Comparison of ENCODE assay signal across 21 cellular contexts in genomic region chr15:90591524-90591923, GRCh38.
DNase-seq lines count a peak whose midpoint lies in the region; ATAC-seq and TF ChIP-seq lines count a peak whose summit lies in the region.
"Had no signal": no experiment of that assay in that cellular context is flagged by ENCODE, and none has a peak within 500 bp of the region (broad histone marks: within the 10 kb centered on the region; RNA-seq: fewer than 3 reads in every experiment).

No MANE protein-coding gene starts in this region.

- H3K18ac ChIP-seq in IMR-90 (ENCODE audit: low read depth, low read length), result peak overlapping the region; percentile 90

- no peak overlapping the region; the same call in 1 of the 2 replicates for H3K56ac ChIP-seq in IMR-90 (ENCODE audit: extremely low read depth, insufficient read depth, low read length)

- H3K9me2 ChIP-seq in SK-N-SH, result no peaks in the 10 kb centered on the region

- peak overlapping the region; percentile 33 to 99 (median 97) for H3K27ac Mint-ChIP-seq in CD4-positive, CD25-positive, alpha-beta regulatory T cell
- H3K27ac Mint-ChIP-seq in activated T-helper 2 cell treated with anti-CD3 and anti-CD28 coated beads, Interferon-gamma antibody, Interleukin-2, Interleukin-4, amounts not matched to agents 10 μg/mL and 5 μg/mL and 100 μg/mL, durations not matched to agents 14 hours and 24 hours and 36 hours, result peak overlapping the region; percentile 99
- H3K27ac Mint-ChIP-seq: memory B cell had no signal

- H4K8ac ChIP-seq in IMR-90 (ENCODE audit: low read depth in 2 of 2, low read length in 2 of 2), result peak overlapping the region; percentile 74 to 87; a peak in 3 of 4 replicates

- no peaks in the 10 kb centered on the region for H3F3A ChIP-seq in SK-N-SH (replicated peaks; ENCODE audit: insufficient read depth)

- CTCF ChIA-PET in IMR-90 (lab: Yijun Ruan, JAX) (no interaction called here), SK-N-SH (lab: Yijun Ruan, JAX) (interaction anchor here (1.3 to 1.4 kb wide), 2 partner anchors 109 to 294 kb away, joined by 3 read pairs; no protein-coding TSS in a partner anchor)

- no peak for TF ChIP-seq POLR2A in IMR-90 (IDR thresholded peaks at IDR 0.05; ENCODE audit: low read depth, low read length)

- no peaks in the 10 kb centered on the region for H3K27me3 ChIP-seq in CD4-positive, CD25-positive, alpha-beta regulatory T cell (ENCODE audit: control insufficient read depth, insufficient read depth, low read length)
- H3K27me3 ChIP-seq in IMR-90 (ENCODE audit: control insufficient read depth, insufficient read depth, low read length) (no peaks in the 10 kb centered on the region), skeletal muscle satellite cell (ENCODE audit: control insufficient read depth, insufficient read depth, low read length) (no peaks in the 10 kb centered on the region), SK-N-SH (ENCODE audit: insufficient read depth) (no peaks in the 10 kb centered on the region)
- H3K27me3 ChIP-seq: BE2C, esophagus muscularis mucosa, sigmoid colon had no signal

- peak overlapping the region; percentile 75 for H3K4ac ChIP-seq in IMR-90 (ENCODE audit: low read depth, low read length)

- peaks cover 48 to 74% of the 10 kb centered on the region in 2 experiments for H3K79me1 ChIP-seq in IMR-90 (ENCODE audit: low read depth in 1 of 2, low read length in 2 of 2)

- in situ Hi-C loops in IMR-90 (cut with MboI; ENCODE audit: low sequenced_read_pairs), result no loop called here

- peaks cover 58% of the 10 kb centered on the region for H3K4me1 ChIP-seq in CD4-positive, CD25-positive, alpha-beta regulatory T cell (ENCODE audit: control insufficient read depth, insufficient read depth, low read length, poor library complexity, severe bottlenecking)
- H3K4me1 ChIP-seq in IMR-90 (ENCODE audit: control insufficient read depth, insufficient read depth, low read length), result peaks cover 18% of the 10 kb centered on the region
- H3K4me1 ChIP-seq in skeletal muscle satellite cell (ENCODE audit: control insufficient read depth, insufficient read depth, low read length), result peaks cover 47% of the 10 kb centered on the region
- H3K4me1 ChIP-seq in SK-N-SH (ENCODE audit: control insufficient read depth in 1 of 2, insufficient read depth in 2 of 2, low read depth in 1 of 2, low read length in 1 of 2), result peaks cover 0 to 12% of the 10 kb centered on the region in 2 experiments; a peak in 1 of 4 replicates
- H3K4me1 ChIP-seq: BE2C, parathyroid adenoma had no signal

- H3K9me1 ChIP-seq in IMR-90 (ENCODE audit: insufficient read depth, low read length), result peaks cover 22% of the 10 kb centered on the region

- peaks cover 44 to 86% (median 62%) of the 10 kb centered on the region in 4 donors for H3K4me1 Mint-ChIP-seq in CD4-positive, CD25-positive, alpha-beta regulatory T cell
- H3K4me1 Mint-ChIP-seq in activated T-helper 2 cell treated with anti-CD3 and anti-CD28 coated beads, Interferon-gamma antibody, Interleukin-2, Interleukin-4, amounts not matched to agents 10 μg/mL and 5 μg/mL and 100 μg/mL, durations not matched to agents 14 hours and 24 hours and 36 hours (ENCODE audit: low read depth), result peaks cover 58% of the 10 kb centered on the region

- no CpG with 5 or more reads among the region's 1 CpG for WGBS in IMR-90 (ENCODE audit: extremely low coverage in 2 of 2, insufficient read length in 1 of 2), 2 experiments
- 89% methylated on average over 1 of the region's 1 CpG for WGBS in SK-N-SH (ENCODE audit: low lambda C conversion rate)

- BruUV-seq in IMR-90 (replicated peaks; lab: Mats Ljungman, UMichigan), result no TSS peak

- no peak overlapping the region for H3K27ac ChIP-seq in CD4-positive, CD25-positive, alpha-beta regulatory T cell (ENCODE audit: insufficient read depth, low read length, poor library complexity, severe bottlenecking)
- peak overlapping the region; percentile 93; the same call in 1 of the 2 replicates for H3K27ac ChIP-seq in IMR-90 (ENCODE audit: insufficient read depth, low read length)
- no peak overlapping the region for H3K27ac ChIP-seq in SK-N-SH (ENCODE audit: low read depth in 2 of 2, low read length in 1 of 2)
- H3K27ac ChIP-seq: esophagus muscularis mucosa, parathyroid adenoma, sigmoid colon had no signal

- peak overlapping the region in 1 of 4 donors; percentile 84 for H3K4me3 Mint-ChIP-seq in CD4-positive, CD25-positive, alpha-beta regulatory T cell
- H3K4me3 Mint-ChIP-seq in activated T-helper 2 cell treated with anti-CD3 and anti-CD28 coated beads, Interferon-gamma antibody, Interleukin-2, Interleukin-4, amounts not matched to agents 10 μg/mL and 5 μg/mL and 100 μg/mL, durations not matched to agents 14 hours and 24 hours and 36 hours (ENCODE audit: low read depth), result no peak overlapping the region
- H3K4me3 Mint-ChIP-seq: activated CD4-positive, alpha-beta T cell treated with anti-CD3 and anti-CD28 coated beads, Interleukin-2, amount 10 ng/mL, durations not matched to agents 7 days and 5 days; memory B cell had no signal

- peak overlapping the region; percentile 73; the same call in 1 of the 2 replicates for H2BK20ac ChIP-seq in IMR-90 (ENCODE audit: low read depth, low read length)

- dilution Hi-C loops in IMR-90 (cut with HindIII; ENCODE audit: low sequenced_read_pairs, unreplicated experiment), result no loop called here

- TF ChIP-seq CTCF in IMR-90 (conservative IDR thresholded peaks at IDR 0.05; ENCODE audit: low read depth, low read length) (no peak), SK-N-SH (IDR thresholded peaks at IDR 0.05) (no peak)

- no peak overlapping the region for H3K4me3 ChIP-seq in CD4-positive, CD25-positive, alpha-beta regulatory T cell (ENCODE audit: low read depth, low read length)
- no peak overlapping the region for H3K4me3 ChIP-seq in IMR-90 (ENCODE audit: insufficient read depth, low read depth, low read length)
- no peak overlapping the region for H3K4me3 ChIP-seq in skeletal muscle satellite cell (ENCODE audit: low read length)
- no peak overlapping the region for H3K4me3 ChIP-seq in SK-N-SH (ENCODE audit: low read depth in 2 of 2, low read length in 1 of 2)
- H3K4me3 ChIP-seq: esophagus muscularis mucosa, sigmoid colon had no signal

- peaks cover 36% of the 10 kb centered on the region for H3K36me3 Mint-ChIP-seq in CD4-positive, CD25-positive, alpha-beta regulatory T cell
- H3K36me3 Mint-ChIP-seq in activated T-helper 2 cell treated with anti-CD3 and anti-CD28 coated beads, Interferon-gamma antibody, Interleukin-2, Interleukin-4, amounts not matched to agents 10 μg/mL and 5 μg/mL and 100 μg/mL, durations not matched to agents 14 hours and 24 hours and 36 hours (ENCODE audit: low read depth), result peaks cover 67% of the 10 kb centered on the region

- H3K23ac ChIP-seq in IMR-90 (ENCODE audit: low read depth, low read length), result peak overlapping the region; percentile 3; the same call in 1 of the 2 replicates

- H3K9ac ChIP-seq in IMR-90 (ENCODE audit: low read depth, low read length), result no peak overlapping the region
- peak overlapping the region; percentile 28 for H3K9ac ChIP-seq in skeletal muscle satellite cell (ENCODE audit: low read depth, low read length)
- H3K9ac ChIP-seq in SK-N-SH, result no peak overlapping the region
- H3K9ac ChIP-seq: parathyroid adenoma had no signal

- no peak overlapping the region for H2AK9ac ChIP-seq in IMR-90 (replicated peaks; ENCODE audit: low read depth, low read length, poor library complexity)

- POLR2A ChIA-PET in IMR-90 (lab: Charles Lee; ENCODE audit: unreplicated experiment) (no interaction called here), SK-N-SH (lab: Yijun Ruan, JAX) (no interaction called here)

- H4K91ac ChIP-seq in IMR-90 (ENCODE audit: insufficient read depth, low read depth, low read length), result peak overlapping the region; percentile 81

- DNase-seq in CD4-positive, CD25-positive, alpha-beta regulatory T cell, result no peak
- DNase-seq in IMR-90, result no peak
- DNase-seq in activated T-helper 2 cell treated with anti-CD3 and anti-CD28 coated beads, Interferon-gamma antibody, Interleukin-2, Interleukin-4, amounts not matched to agents 10 μg/mL and 5 μg/mL and 100 μg/mL, durations not matched to agents 14 hours and 24 hours and 36 hours (ENCODE audit: low spot score), result no peak
- no peak for DNase-seq in NCI-H1930 (lab: John Stamatoyannopoulos, UW)
- no peak for DNase-seq in SK-N-SH
- DNase-seq: activated CD4-positive, alpha-beta T cell treated with anti-CD3 and anti-CD28 coated beads, Interleukin-2, amount 10 ng/mL, durations not matched to agents 7 days and 5 days; activated naive CD4-positive, alpha-beta T cell treated with Interleukin-2 at 50 U/mL for 16 hours; BE2C; effector CD8-positive, alpha-beta T cell; naive B cell; NCI-H1092; NCI-H2081 treated with DMSO at 0.1 percent for 48 hours; NCI-H510A treated with DMSO at 0.1 percent for 48 hours; sigmoid colon; stimulated activated CD4-positive, alpha-beta T cell treated with anti-CD3 and anti-CD28 coated beads, Interleukin-1b, Interleukin-23, amount 100 ng/mL, for 48 hours; stimulated activated naive CD4-positive, alpha-beta T cell had no signal

- H2BK5ac ChIP-seq in IMR-90 (ENCODE audit: low read depth, low read length, poor library complexity, severe bottlenecking), result peak overlapping the region; percentile 94

- intact Hi-C loops in IMR-90 (cut with micrococcal nuclease), result no loop called here
- intact Hi-C loops in activated T-helper 2 cell treated with anti-CD3 and anti-CD28 coated beads, Interferon-gamma antibody, Interleukin-2, Interleukin-4, amounts not matched to agents 10 μg/mL and 5 μg/mL and 100 μg/mL, durations not matched to agents 14 hours and 24 hours and 36 hours (cut with micrococcal nuclease), result no loop called here

- H3K4me2 ChIP-seq in IMR-90 (ENCODE audit: low read depth, low read length), result no peak overlapping the region
- no peak overlapping the region for H3K4me2 ChIP-seq in skeletal muscle satellite cell (ENCODE audit: low read length)
- no peak overlapping the region for H3K4me2 ChIP-seq in SK-N-SH

- ATAC-seq in CD4-positive, CD25-positive, alpha-beta regulatory T cell (ENCODE audit: low read depth in 2 of 2), result no peak
- ATAC-seq in IMR-90 (ENCODE audit: low read depth) (no peak), HG02938 (IDR thresholded peaks at IDR 0.05; ENCODE audit: unreplicated experiment) (no peak)

- TF ChIP-seq RAD21 in IMR-90 (IDR thresholded peaks at IDR 0.05; ENCODE audit: low read length), result no peak
- no peak for TF ChIP-seq RAD21 in SK-N-SH (IDR thresholded peaks at IDR 0.05; ENCODE audit: low read length)

- H3K9me3 Mint-ChIP-seq in CD4-positive, CD25-positive, alpha-beta regulatory T cell, result peaks cover 0 to 2% (median 0%) of the 10 kb centered on the region in 7 donors
- no peaks in the 10 kb centered on the region for H3K9me3 Mint-ChIP-seq in activated T-helper 2 cell treated with anti-CD3 and anti-CD28 coated beads, Interferon-gamma antibody, Interleukin-2, Interleukin-4, amounts not matched to agents 10 μg/mL and 5 μg/mL and 100 μg/mL, durations not matched to agents 14 hours and 24 hours and 36 hours
- H3K9me3 Mint-ChIP-seq: activated CD4-positive, alpha-beta T cell treated with anti-CD3 and anti-CD28 coated beads, Interleukin-2, amount 10 ng/mL, durations not matched to agents 7 days and 5 days; memory B cell; naive B cell had no signal

- peaks cover 9% of the 10 kb centered on the region; the same call in 1 of the 2 replicates for H4K20me1 ChIP-seq in IMR-90 (ENCODE audit: insufficient read depth, low read length)
- peaks cover 4% of the 10 kb centered on the region; the same call in 1 of the 2 replicates for H4K20me1 ChIP-seq in SK-N-SH (ENCODE audit: insufficient read depth)

- H3K27me3 Mint-ChIP-seq in CD4-positive, CD25-positive, alpha-beta regulatory T cell, result no peaks in the 10 kb centered on the region
- H3K27me3 Mint-ChIP-seq in activated T-helper 2 cell treated with anti-CD3 and anti-CD28 coated beads, Interferon-gamma antibody, Interleukin-2, Interleukin-4, amounts not matched to agents 10 μg/mL and 5 μg/mL and 100 μg/mL, durations not matched to agents 14 hours and 24 hours and 36 hours (ENCODE audit: low read depth), result no peaks in the 10 kb centered on the region
- H3K27me3 Mint-ChIP-seq: activated CD4-positive, alpha-beta T cell treated with anti-CD3 and anti-CD28 coated beads, Interleukin-2, amount 10 ng/mL, durations not matched to agents 7 days and 5 days; memory B cell; naive B cell had no signal

- H2BK120ac ChIP-seq in IMR-90 (ENCODE audit: low read depth, low read length), result peak overlapping the region; percentile 73

- peak overlapping the region; percentile 37; the same call in 1 of the 2 replicates for H3K14ac ChIP-seq in IMR-90 (replicated peaks; ENCODE audit: low read depth, low read length)

- H4K5ac ChIP-seq in IMR-90 (ENCODE audit: low read depth, low read length), result peak overlapping the region; percentile 77

- H3K36me3 ChIP-seq in CD4-positive, CD25-positive, alpha-beta regulatory T cell (ENCODE audit: control insufficient read depth, insufficient read depth, low read length), result peaks cover 3% of the 10 kb centered on the region
- peaks cover 10% of the 10 kb centered on the region for H3K36me3 ChIP-seq in IMR-90 (ENCODE audit: control insufficient read depth, insufficient read depth, low read length)
- H3K36me3 ChIP-seq in skeletal muscle satellite cell (ENCODE audit: insufficient read depth, low read length), result no peaks in the 10 kb centered on the region
- H3K36me3 ChIP-seq in SK-N-SH (replicated peaks in 1 of 2; ENCODE audit: control insufficient read depth in 1 of 2, insufficient read depth in 2 of 2, low read length in 1 of 2), result peaks cover 0 to 8% of the 10 kb centered on the region in 2 experiments
- H3K36me3 ChIP-seq: BE2C had no signal

- no peak for TF ChIP-seq EP300 in SK-N-SH (IDR thresholded peaks at IDR 0.05; ENCODE audit: borderline replicate concordance in 1 of 2, low read depth in 1 of 2, low read length in 1 of 2)

- peaks cover 36% of the 10 kb centered on the region for H3K79me2 ChIP-seq in SK-N-SH (ENCODE audit: insufficient read depth)

- H3K9me3 ChIP-seq in CD4-positive, CD25-positive, alpha-beta regulatory T cell (ENCODE audit: control insufficient read depth in 2 of 2, low read length in 2 of 2), result no peaks in the 10 kb centered on the region
- no peaks in the 10 kb centered on the region for H3K9me3 ChIP-seq in IMR-90 (ENCODE audit: control insufficient read depth, insufficient read depth, low read length)
- H3K9me3 ChIP-seq in skeletal muscle satellite cell (replicated peaks; ENCODE audit: low read length), result no peaks in the 10 kb centered on the region
- no peaks in the 10 kb centered on the region for H3K9me3 ChIP-seq in SK-N-SH
- H3K9me3 ChIP-seq: BE2C, esophagus muscularis mucosa, sigmoid colon had no signal

- peak overlapping the region; percentile 7; the same call in 1 of the 3 replicates for H2BK15ac ChIP-seq in IMR-90 (ENCODE audit: low read depth, low read length)

- H2AK5ac ChIP-seq in IMR-90 (ENCODE audit: low read depth, low read length), result peak overlapping the region; percentile 85

- no peak overlapping the region for H2AFZ ChIP-seq in IMR-90 (replicated peaks; ENCODE audit: low read length, poor library complexity)
- no peak overlapping the region for H2AFZ ChIP-seq in SK-N-SH (ENCODE audit: low read depth)
- H2AFZ ChIP-seq: parathyroid adenoma had no signal
